9 cellular contexts compared by ENCODE assay signal in genomic region chr15:89760303-89761008, GRCh38. TPM values are rescaled to one million over a fixed set of nuclear protein-coding genes. Genes with fewer than 3 reads are reported as not detected.
DNase-seq lines count a peak whose midpoint lies in the region; ATAC-seq and TF ChIP-seq lines count a peak whose summit lies in the region.
"Had no signal": no experiment of that assay in that cellular context is flagged by ENCODE, and none has a peak within 500 bp of the region (broad histone marks: within the 10 kb centered on the region; RNA-seq: fewer than 3 reads in every experiment).

No MANE protein-coding gene starts in this region.

- H3K4me3 ChIP-seq in tibial nerve: no peak overlapping the region

- WGBS in tibial nerve, 2 donors: 31 to 32% methylated on average over 16 of the region's 16 CpGs

- H3K27ac Mint-ChIP-seq in activated T-helper 2 cell treated with anti-CD3 and anti-CD28 coated beads, Interferon-gamma antibody, Interleukin-2, Interleukin-4, amounts not matched to agents 10 μg/mL and 5 μg/mL and 100 μg/mL, durations not matched to agents 14 hours and 24 hours and 36 hours: no peak overlapping the region
- H3K27ac Mint-ChIP-seq: stimulated activated naive CD8-positive, alpha-beta T cell treated with anti-CD3 and anti-CD28 coated beads, Interleukin-15, Interleukin-2, amounts not matched to agents 100 ng/mL and 50 ng/mL, for 24 hours had no signal

- peak; percentile 97 for TF ChIP-seq CTCF in foreskin keratinocyte (conservative IDR thresholded peaks at IDR 0.05)
- peak; percentile 88 to 94 (median 91) for TF ChIP-seq CTCF in tibial nerve (IDR thresholded peaks at IDR 0.05)

- no peaks in the 10 kb centered on the region for H3K9me3 ChIP-seq in tibial nerve

- peak; percentile 82 for ATAC-seq in foreskin keratinocyte

- H3K4me1 ChIP-seq in foreskin keratinocyte (no peaks in the 10 kb centered on the region), tibial nerve (peaks cover 0 to 8% (median 0%) of the 10 kb centered on the region in 4 donors)

- intact Hi-C loops in activated T-helper 2 cell treated with anti-CD3 and anti-CD28 coated beads, Interferon-gamma antibody, Interleukin-2, Interleukin-4, amounts not matched to agents 10 μg/mL and 5 μg/mL and 100 μg/mL, durations not matched to agents 14 hours and 24 hours and 36 hours (cut with micrococcal nuclease): loop anchor here (1.0 to 5.0 kb wide), 2 partner anchors 115 to 327 kb away; no protein-coding TSS in a partner anchor

- TF ChIP-seq POLR2A in tibial nerve (IDR thresholded peaks at IDR 0.05): no peak

- DNase-seq in NCI-H2227 (lab: John Stamatoyannopoulos, UW; ENCODE audit: unreplicated experiment): peak; percentile 75
- no peak for DNase-seq in NCI-H2227 treated with DMSO at 0.1 percent for 48 hours (lab: John Stamatoyannopoulos, UW)
- peak; percentile 81 for DNase-seq in HK-2 (ENCODE audit: unreplicated experiment)
- peak; percentile 70 for DNase-seq in RKO (ENCODE audit: low spot score)
- DNase-seq in activated T-helper 2 cell treated with anti-CD3 and anti-CD28 coated beads, Interferon-gamma antibody, Interleukin-2, Interleukin-4, amounts not matched to agents 10 μg/mL and 5 μg/mL and 100 μg/mL, durations not matched to agents 14 hours and 24 hours and 36 hours (ENCODE audit: low spot score): peak; percentile 58
- DNase-seq in foreskin keratinocyte: no peak
- DNase-seq in occipital lobe (lab: John Stamatoyannopoulos, UW): peak; percentile 16
- DNase-seq in tibial nerve (ENCODE audit: low spot score in 2 of 2): peak; percentile 76 to 92

- no peaks in the 10 kb centered on the region for H3K36me3 Mint-ChIP-seq in activated T-helper 2 cell treated with anti-CD3 and anti-CD28 coated beads, Interferon-gamma antibody, Interleukin-2, Interleukin-4, amounts not matched to agents 10 μg/mL and 5 μg/mL and 100 μg/mL, durations not matched to agents 14 hours and 24 hours and 36 hours (ENCODE audit: low read depth)

- H3K4me3 Mint-ChIP-seq in activated T-helper 2 cell treated with anti-CD3 and anti-CD28 coated beads, Interferon-gamma antibody, Interleukin-2, Interleukin-4, amounts not matched to agents 10 μg/mL and 5 μg/mL and 100 μg/mL, durations not matched to agents 14 hours and 24 hours and 36 hours (ENCODE audit: low read depth): no peak overlapping the region
- H3K4me3 Mint-ChIP-seq: stimulated activated naive CD8-positive, alpha-beta T cell treated with anti-CD3 and anti-CD28 coated beads, Interleukin-15, Interleukin-2, amounts not matched to agents 100 ng/mL and 50 ng/mL, for 24 hours had no signal

- H3K27me3 Mint-ChIP-seq in activated T-helper 2 cell treated with anti-CD3 and anti-CD28 coated beads, Interferon-gamma antibody, Interleukin-2, Interleukin-4, amounts not matched to agents 10 μg/mL and 5 μg/mL and 100 μg/mL, durations not matched to agents 14 hours and 24 hours and 36 hours (ENCODE audit: low read depth): peaks cover 7% of the 10 kb centered on the region

- no peaks in the 10 kb centered on the region for H3K9me3 Mint-ChIP-seq in activated T-helper 2 cell treated with anti-CD3 and anti-CD28 coated beads, Interferon-gamma antibody, Interleukin-2, Interleukin-4, amounts not matched to agents 10 μg/mL and 5 μg/mL and 100 μg/mL, durations not matched to agents 14 hours and 24 hours and 36 hours
- H3K9me3 Mint-ChIP-seq: stimulated activated naive CD8-positive, alpha-beta T cell treated with anti-CD3 and anti-CD28 coated beads, Interleukin-15, Interleukin-2, amounts not matched to agents 100 ng/mL and 50 ng/mL, for 24 hours had no signal

- H3K27me3 ChIP-seq in foreskin keratinocyte (no peaks in the 10 kb centered on the region), tibial nerve (no peaks in the 10 kb centered on the region)

- H3K4me1 Mint-ChIP-seq in activated T-helper 2 cell treated with anti-CD3 and anti-CD28 coated beads, Interferon-gamma antibody, Interleukin-2, Interleukin-4, amounts not matched to agents 10 μg/mL and 5 μg/mL and 100 μg/mL, durations not matched to agents 14 hours and 24 hours and 36 hours (ENCODE audit: low read depth): no peaks in the 10 kb centered on the region

- no peak for TF ChIP-seq EP300 in tibial nerve (IDR thresholded peaks at IDR 0.05)

- no peak overlapping the region for H3K27ac ChIP-seq in foreskin keratinocyte
- no peak overlapping the region for H3K27ac ChIP-seq in tibial nerve

- no peaks in the 10 kb centered on the region for H3K36me3 ChIP-seq in tibial nerve

RNA-seq across cellular contexts. Expression of gene MESP1, which starts 9.4 kb away (rescaled TPM):
- 7.1 and 7.5 TPM in 2 replicates for total RNA-seq in activated T-helper 2 cell treated with anti-CD3 and anti-CD28 coated beads, Interferon-gamma antibody, Interleukin-2, Interleukin-4, amounts not matched to agents 10 μg/mL and 5 μg/mL and 100 μg/mL, durations not matched to agents 14 hours and 24 hours and 36 hours
- total RNA-seq in foreskin keratinocyte (0.11 and 0.14 TPM in 2 replicates), occipital lobe (1.6 TPM), tibial nerve (10 to 100 TPM in 1 of 4 donors, 1 to 10 TPM in 3; 3.5 to 10.5 (median 6.2) TPM)
- polyA plus RNA-seq in foreskin keratinocyte: 0.47 and 0.63 TPM in 2 replicates

RNA-seq across cellular contexts. Expression of gene MESP2, which starts 15.7 kb away (rescaled TPM):
- 0.39 and 0.41 TPM in 2 replicates for total RNA-seq in activated T-helper 2 cell treated with anti-CD3 and anti-CD28 coated beads, Interferon-gamma antibody, Interleukin-2, Interleukin-4, amounts not matched to agents 10 μg/mL and 5 μg/mL and 100 μg/mL, durations not matched to agents 14 hours and 24 hours and 36 hours
- total RNA-seq in foreskin keratinocyte (0.88 and 1.3 TPM in 2 replicates), occipital lobe (not detected), tibial nerve (1 to 10 TPM in 1 of 4 donors, not detected in 3; 1.5 TPM)
- 1.2 TPM in 2 replicates for polyA plus RNA-seq in foreskin keratinocyte

RNA-seq across cellular contexts. Expression of gene ANPEP, which starts 54.2 kb away (rescaled TPM):
- total RNA-seq in activated T-helper 2 cell treated with anti-CD3 and anti-CD28 coated beads, Interferon-gamma antibody, Interleukin-2, Interleukin-4, amounts not matched to agents 10 μg/mL and 5 μg/mL and 100 μg/mL, durations not matched to agents 14 hours and 24 hours and 36 hours: 2.4 and 3.6 TPM in 2 replicates
- 42.1 and 90.9 TPM in 2 replicates for total RNA-seq in foreskin keratinocyte
- polyA plus RNA-seq in foreskin keratinocyte: 37.0 and 78.2 TPM in 2 replicates
- total RNA-seq in occipital lobe: 0.16 TPM
- 10 to 100 TPM; 47.2 to 79.2 (median 72.1) TPM for total RNA-seq in tibial nerve

Comparison
In these comparisons a context has a peak if more than half of its experiments do, and no peak if none do; other contexts are left out.
1. DNase-seq: peak in NCI-H2227 (single experiment), HK-2 (single experiment), RKO (single experiment), activated T-helper 2 cell treated with anti-CD3 and anti-CD28 coated beads, Interferon-gamma antibody, Interleukin-2, Interleukin-4, amounts not matched to agents 10 μg/mL and 5 μg/mL and 100 μg/mL, durations not matched to agents 14 hours and 24 hours and 36 hours (single experiment), occipital lobe (single experiment) and tibial nerve (2 of 2); none in NCI-H2227 treated with DMSO at 0.1 percent for 48 hours (single experiment) and foreskin keratinocyte (0 of 2).